14 cellular contexts compared by ENCODE assay signal in the genomic region with DNA sequence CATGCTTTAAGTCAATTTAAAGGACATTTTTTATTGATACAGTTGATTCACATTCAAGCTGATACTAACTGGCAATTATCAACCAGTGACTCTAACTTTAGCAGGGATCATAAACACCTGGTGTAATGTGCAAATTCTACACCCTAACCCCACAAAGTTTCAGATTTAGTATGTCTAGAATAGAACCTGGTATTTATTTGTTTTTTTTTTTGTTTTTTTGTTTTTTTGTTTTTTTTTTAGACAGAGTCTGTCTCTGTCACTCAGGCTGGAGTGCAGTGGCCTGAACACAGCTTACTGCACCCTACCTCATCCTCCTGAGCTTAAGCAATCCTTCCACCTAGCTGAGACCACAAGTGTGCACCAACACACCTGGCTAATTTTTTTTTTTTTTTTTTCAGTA.
DNase-seq lines count a peak whose midpoint lies in the region; ATAC-seq and TF ChIP-seq lines count a peak whose summit lies in the region.
"Had no signal": no experiment of that assay in that cellular context is flagged by ENCODE, and none has a peak within 500 bp of the region (broad histone marks: within the 10 kb centered on the region; RNA-seq: fewer than 3 reads in every experiment).

No MANE protein-coding gene starts in this region.

- DNase-seq in type B pancreatic cell (ENCODE audit: extremely low spot score, unreplicated experiment) (no peak), glomerular visceral epithelial cell (ENCODE audit: extremely low spot score) (no peak), testis (no peak)
- DNase-seq in activated CD4-positive, alpha-beta T cell treated with anti-CD3 and anti-CD28 coated beads for 36 hours, result no peak
- DNase-seq: C1 segment of cervical spinal cord; GM23248; NCI-H1417 treated with DMSO at 0.1 percent for 48 hours; sigmoid colon; stimulated activated CD4-positive, alpha-beta T cell treated with anti-CD3 and anti-CD28 coated beads, Interleukin-2, amount 100 ng/mL, for 48 hours; transverse colon had no signal

- TF ChIP-seq POLR2A in testis (IDR thresholded peaks at IDR 0.05), result no peak

- no peak overlapping the region for H3K27ac Mint-ChIP-seq in type B pancreatic cell
- no peak overlapping the region for H3K27ac Mint-ChIP-seq in activated CD4-positive, alpha-beta T cell treated with anti-CD3 and anti-CD28 coated beads for 36 hours
- H3K27ac Mint-ChIP-seq: activated T-helper 1 cell treated with anti-CD3 and anti-CD28 coated beads, Interleukin-12 subunit alpha, Interleukin-12 subunit beta, Interleukin-2, Interleukin-4 antibody, amounts not matched to agents 30 ng/mL and 10 ng/mL and 1 ng/mL, durations not matched to agents 14 hours and 24 hours and 36 hours had no signal

- peaks cover 5% of the 10 kb centered on the region for H3K27me3 Mint-ChIP-seq in type B pancreatic cell
- no peaks in the 10 kb centered on the region for H3K27me3 Mint-ChIP-seq in activated CD4-positive, alpha-beta T cell treated with anti-CD3 and anti-CD28 coated beads for 36 hours

- intact Hi-C loops in activated CD4-positive, alpha-beta T cell treated with anti-CD3 and anti-CD28 coated beads for 36 hours (cut with DNase I, micrococcal nuclease), result no loop called here
- intact Hi-C loops in testis (cut with DNase I; ENCODE audit: low total_unique reads), result no loop called here

- peak; percentile 66 for ATAC-seq in GM19324 (IDR thresholded peaks at IDR 0.05; ENCODE audit: low FRiP score, unreplicated experiment)
- ATAC-seq in GM21825 (IDR thresholded peaks at IDR 0.05; ENCODE audit: unreplicated experiment), result peak; percentile 70
- peak; percentile 61 for ATAC-seq in HG03097 (IDR thresholded peaks at IDR 0.05; ENCODE audit: low FRiP score, unreplicated experiment)
- ATAC-seq in activated CD4-positive, alpha-beta T cell treated with anti-CD3 and anti-CD28 coated beads for 36 hours, result no peak

- no peaks in the 10 kb centered on the region for H3K27me3 ChIP-seq in testis
- H3K27me3 ChIP-seq: sigmoid colon, transverse colon had no signal

- no peak for TF ChIP-seq CTCF in type B pancreatic cell (conservative IDR thresholded peaks at IDR 0.05)
- no peak for TF ChIP-seq CTCF in testis (IDR thresholded peaks at IDR 0.05)

- no peak overlapping the region for H3K4me3 ChIP-seq in testis
- H3K4me3 ChIP-seq: GM23248, sigmoid colon, transverse colon had no signal

- peaks cover 7% of the 10 kb centered on the region for H3K4me1 Mint-ChIP-seq in type B pancreatic cell (ENCODE audit: unreplicated experiment)
- no peaks in the 10 kb centered on the region for H3K4me1 Mint-ChIP-seq in activated CD4-positive, alpha-beta T cell treated with anti-CD3 and anti-CD28 coated beads for 36 hours

- CTCF ChIA-PET in activated CD4-positive, alpha-beta T cell treated with anti-CD3 and anti-CD28 coated beads for 36 hours (lab: Charles Lee), result no interaction called here

- no peaks in the 10 kb centered on the region for H3K36me3 ChIP-seq in testis (ENCODE audit: low read depth, missing control alignments)
- H3K36me3 ChIP-seq: sigmoid colon, transverse colon had no signal

- H3K36me3 Mint-ChIP-seq in type B pancreatic cell, result no peaks in the 10 kb centered on the region
- no peaks in the 10 kb centered on the region for H3K36me3 Mint-ChIP-seq in activated CD4-positive, alpha-beta T cell treated with anti-CD3 and anti-CD28 coated beads for 36 hours (ENCODE audit: low read depth)

- no peaks in the 10 kb centered on the region for H3K9me3 ChIP-seq in testis
- H3K9me3 ChIP-seq: sigmoid colon, transverse colon had no signal

- no peak overlapping the region for H3K27ac ChIP-seq in testis
- H3K27ac ChIP-seq: GM23248, sigmoid colon, transverse colon had no signal

- POLR2A ChIA-PET in activated CD4-positive, alpha-beta T cell treated with anti-CD3 and anti-CD28 coated beads for 36 hours (lab: Charles Lee), result no interaction called here

- H3K4me3 Mint-ChIP-seq in type B pancreatic cell, result no peak overlapping the region
- no peak overlapping the region for H3K4me3 Mint-ChIP-seq in activated CD4-positive, alpha-beta T cell treated with anti-CD3 and anti-CD28 coated beads for 36 hours
- H3K4me3 Mint-ChIP-seq: activated T-helper 1 cell treated with anti-CD3 and anti-CD28 coated beads, Interleukin-12 subunit alpha, Interleukin-12 subunit beta, Interleukin-2, Interleukin-4 antibody, amounts not matched to agents 30 ng/mL and 10 ng/mL and 1 ng/mL, durations not matched to agents 14 hours and 24 hours and 36 hours had no signal

- H3K9me3 Mint-ChIP-seq in type B pancreatic cell, result no peaks in the 10 kb centered on the region
- peaks cover 3% of the 10 kb centered on the region for H3K9me3 Mint-ChIP-seq in activated CD4-positive, alpha-beta T cell treated with anti-CD3 and anti-CD28 coated beads for 36 hours (ENCODE audit: low read depth)
- H3K9me3 Mint-ChIP-seq: activated T-helper 1 cell treated with anti-CD3 and anti-CD28 coated beads, Interleukin-12 subunit alpha, Interleukin-12 subunit beta, Interleukin-2, Interleukin-4 antibody, amounts not matched to agents 30 ng/mL and 10 ng/mL and 1 ng/mL, durations not matched to agents 14 hours and 24 hours and 36 hours had no signal

- no peaks in the 10 kb centered on the region for H3K4me1 ChIP-seq in testis
- H3K4me1 ChIP-seq: sigmoid colon, transverse colon had no signal
